Comparison of ENCODE assay signal across 8 cellular contexts in genomic region chr14:61296707-61297502, GRCh38. TPM values are rescaled to one million over a fixed set of nuclear protein-coding genes. Genes with fewer than 3 reads are reported as not detected.
DNase-seq lines count a peak whose midpoint lies in the region; ATAC-seq and TF ChIP-seq lines count a peak whose summit lies in the region.

No MANE protein-coding gene starts in this region.

- intact Hi-C loops in esophagus squamous epithelium (cut with DNase I), result loop anchor here (10.0 kb wide), 2 partner anchors 158 to 538 kb away; no protein-coding TSS in a partner anchor
- intact Hi-C loops in psoas muscle (cut with DNase I), result loop anchor here in 1 of 2 donors (5.0 to 10.0 kb wide), 3 partner anchors 165 to 540 kb away; partner anchors contain the start of gene SNAPC1

- WGBS in esophagus squamous epithelium, 2 donors, result 26 to 29% methylated on average over 2 of the region's 2 CpGs
- WGBS in psoas muscle, 3 donors, result 32 to 42% (median 38%) methylated on average over 2 of the region's 2 CpGs

- CTCF ChIA-PET in RWPE1 (lab: Yijun Ruan, JAX), result interaction anchor here (0.5 to 1.6 kb wide), 8 partner anchors 16 to 541 kb away, joined by 3 to 6 read pairs (median 3); no protein-coding TSS in a partner anchor

- H3K4me3 ChIP-seq in esophagus squamous epithelium (no peak overlapping the region), psoas muscle (no peak overlapping the region)

- H3K27me3 ChIP-seq in esophagus squamous epithelium (no peaks in the 10 kb centered on the region), psoas muscle (ENCODE audit: insufficient read depth in 3 of 3, low read length in 2 of 3) (no peaks in the 10 kb centered on the region)

- peak; percentile 78 for TF ChIP-seq CTCF in RWPE1 (conservative IDR thresholded peaks at IDR 0.05; ENCODE audit: low read depth)
- peak in 5 of 6 experiments; percentile 44 to 77 (median 62) for TF ChIP-seq CTCF in esophagus squamous epithelium (IDR thresholded peaks at IDR 0.05)
- peak; percentile 73 for TF ChIP-seq CTCF in psoas muscle (IDR thresholded peaks at IDR 0.05)

- H3K4me1 ChIP-seq in esophagus squamous epithelium (peaks cover 0 to 8% (median 0%) of the 10 kb centered on the region in 3 donors), psoas muscle (peaks cover 15% of the 10 kb centered on the region)

- DNase-seq in SHP77 (lab: John Stamatoyannopoulos, UW) (peak; percentile 19 to 37), SHP77 treated with DMSO at 0.1 percent for 48 hours (lab: John Stamatoyannopoulos, UW) (no peak), RWPE1 (ENCODE audit: low spot score) (peak; percentile 44), esophagus squamous epithelium (lab: John Stamatoyannopoulos, UW) (no peak), psoas muscle (no peak)
- DNase-seq in stimulated activated CD4-positive, alpha-beta T cell treated with anti-CD3 and anti-CD28 coated beads, Interleukin-4, amount 100 ng/mL, for 24 hours, result no peak

- no peaks in the 10 kb centered on the region for H3K36me3 ChIP-seq in esophagus squamous epithelium
- H3K36me3 ChIP-seq in psoas muscle (ENCODE audit: insufficient read depth in 1 of 2, low read depth in 1 of 2), result no peaks in the 10 kb centered on the region

- ATAC-seq in HG03432 (IDR thresholded peaks at IDR 0.05; ENCODE audit: unreplicated experiment) (peak; percentile 66), psoas muscle (peak in 3 of 4 donors; percentile 41 to 80 (median 75)), HG02759 (IDR thresholded peaks at IDR 0.05; ENCODE audit: unreplicated experiment) (no peak)

- no peak for TF ChIP-seq POLR2A in esophagus squamous epithelium (IDR thresholded peaks at IDR 0.05)

- POLR2A ChIA-PET in RWPE1 (lab: Yijun Ruan, JAX; ENCODE audit: low non-redundant PET), result no interaction called here

- H3K9me3 ChIP-seq in esophagus squamous epithelium (no peaks in the 10 kb centered on the region), psoas muscle (no peaks in the 10 kb centered on the region)

- no peak overlapping the region for H3K27ac ChIP-seq in RWPE1
- no peak overlapping the region for H3K27ac ChIP-seq in esophagus squamous epithelium
- no peak overlapping the region for H3K27ac ChIP-seq in psoas muscle

RNA-seq across cellular contexts. Expression of gene TMEM30B, which starts 15.8 kb away (rescaled TPM):
- 10 to 100 TPM; 18.5 to 35.9 (median 26.3) TPM for total RNA-seq in esophagus squamous epithelium
- 1 to 10 TPM in 2 of 4 donors, under 1 TPM in 2; 0.80 to 2.0 (median 1.0) TPM for total RNA-seq in psoas muscle
- under 1 TPM; 0.30 to 0.33 (median 0.31) TPM for polyA plus RNA-seq in psoas muscle

RNA-seq across cellular contexts. Expression of gene PRKCH, which starts 24.5 kb away (rescaled TPM):
- total RNA-seq in esophagus squamous epithelium (10 to 100 TPM; 34.5 to 51.3 (median 45.0) TPM), psoas muscle (10 to 100 TPM; 11.1 to 17.9 (median 15.4) TPM)
- 1 to 10 TPM; 5.9 to 6.9 (median 6.2) TPM for polyA plus RNA-seq in psoas muscle

Comparison
In these comparisons a context has a peak if more than half of its experiments do, and no peak if none do; other contexts are left out.
1. DNase-seq: peak in SHP77 (2 of 2) and RWPE1 (single experiment); none in SHP77 treated with DMSO at 0.1 percent for 48 hours (single experiment), esophagus squamous epithelium (single experiment), psoas muscle (0 of 2) and stimulated activated CD4-positive, alpha-beta T cell treated with anti-CD3 and anti-CD28 coated beads, Interleukin-4, amount 100 ng/mL, for 24 hours (single experiment).
2. RNA of gene TMEM30B, which starts 15.8 kb away (total RNA-seq): 18.5 to 35.9 TPM in esophagus squamous epithelium; 0.80 to 2.0 TPM in psoas muscle; every median in the first group is over 4 times any median in the second.
3. Peak in every context shown above with its lines, with median percentiles within 50 percentile points of each other: CTCF ChIP-seq.